ENCODE assay signal across 13 cellular contexts in the genomic region with DNA sequence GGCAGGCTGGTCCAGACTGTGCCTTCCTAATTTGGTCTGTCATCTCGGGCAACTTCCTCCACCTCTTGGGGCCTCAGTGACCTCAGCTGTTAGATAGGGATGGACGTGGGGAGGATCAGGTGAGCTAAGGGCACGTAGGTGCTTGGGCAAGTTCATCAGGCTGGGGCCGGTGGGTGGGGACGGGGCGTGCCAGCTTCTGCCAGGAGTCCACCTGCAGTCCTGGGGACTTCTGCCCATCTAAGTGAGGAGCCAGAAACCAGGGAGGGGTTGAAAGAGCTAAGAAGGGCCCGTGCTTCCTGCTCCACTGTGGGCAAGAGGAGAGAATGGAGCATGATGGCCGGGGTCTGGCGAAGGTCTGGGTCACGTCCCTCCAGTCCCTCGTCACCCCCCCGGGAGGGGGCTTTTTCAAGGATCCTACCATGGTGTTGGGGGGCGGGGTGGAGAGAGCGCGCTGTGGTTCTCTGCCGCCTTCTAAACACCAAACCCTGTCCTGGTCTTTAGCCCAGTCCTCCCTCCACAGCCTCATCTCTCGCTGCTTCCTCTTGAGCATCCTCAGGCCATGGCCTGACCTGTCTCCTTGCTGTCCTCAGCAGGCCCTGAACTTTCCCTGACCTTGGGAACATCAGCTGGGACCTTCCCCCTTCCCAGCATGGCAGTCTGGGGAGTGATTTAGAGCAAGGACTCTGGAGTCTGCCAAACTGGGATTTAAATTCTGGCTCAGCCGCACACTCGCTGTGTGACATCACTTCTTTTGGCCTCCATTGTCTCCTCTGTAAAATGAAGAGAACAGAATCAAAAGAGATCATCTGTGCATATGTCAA. TPM values are rescaled to one million over a fixed set of nuclear protein-coding genes. Genes with fewer than 3 reads are reported as not detected.
DNase-seq lines count a peak whose midpoint lies in the region; ATAC-seq, FAIRE-seq and TF ChIP-seq lines count a peak whose summit lies in the region.
"Had no signal": no experiment of that assay in that cellular context is flagged by ENCODE, and none has a peak within 500 bp of the region (broad histone marks: within the 10 kb centered on the region; RNA-seq: fewer than 3 reads in every experiment).

No MANE protein-coding gene starts in this region.

- H3K4me3 ChIP-seq in PC-9 (no peak overlapping the region), colonic mucosa (no peak overlapping the region), lung (no peak overlapping the region)

- POLR2A ChIA-PET in PC-9 (lab: Charles Lee; ENCODE audit: unreplicated experiment), result interaction anchor here (0.6 to 0.7 kb wide), 2 partner anchors 37 to 43 kb away, joined by 5 to 7 read pairs; no protein-coding TSS in a partner anchor

- CTCF ChIA-PET in PC-9 (lab: Charles Lee), result interaction anchor here (0.6 to 1.3 kb wide), 2 partner anchors 37 to 46 kb away, joined by 3 to 5 read pairs; no protein-coding TSS in a partner anchor

- WGBS in lung, 2 donors, result 76 to 86% methylated on average over 19 of the region's 19 CpGs

- no TSS peak for BruUV-seq in PC-9 (replicated peaks; lab: Mats Ljungman, UMichigan)

- no peaks in the 10 kb centered on the region for H3K9me2 ChIP-seq in PC-9 (ENCODE audit: insufficient read depth)

- ATAC-seq in lung (ENCODE audit: insufficient read depth, low FRiP score) (no peak), GM19397 (IDR thresholded peaks at IDR 0.05; ENCODE audit: unreplicated experiment) (no peak)
- ATAC-seq in stimulated activated naive CD8-positive, alpha-beta T cell treated with anti-CD3 and anti-CD28 coated beads, Interleukin-15, Interleukin-2, amounts not matched to agents 100 U/mL and 50 U/mL, for 24 hours, result peak; percentile 16

- intact Hi-C loops in PC-9 (cut with micrococcal nuclease; ENCODE audit: unreplicated experiment) (no loop called here), colonic mucosa (cut with DNase I) (no loop called here)

- H3K9ac ChIP-seq in colonic mucosa (ENCODE audit: low read depth in 2 of 2, low read length in 2 of 2), result no peak overlapping the region

- H3K27me3 ChIP-seq in PC-9 (ENCODE audit: insufficient read depth, low read depth) (no peaks in the 10 kb centered on the region), colonic mucosa (no peaks in the 10 kb centered on the region), lung (ENCODE audit: control insufficient read depth, insufficient read depth) (no peaks in the 10 kb centered on the region)
- H3K27me3 ChIP-seq: neutrophil had no signal

- H3K36me3 ChIP-seq in PC-9 (ENCODE audit: low read depth) (peaks cover 17% of the 10 kb centered on the region; the same call in 1 of the 2 replicates), colonic mucosa (no peaks in the 10 kb centered on the region), lung (ENCODE audit: control insufficient read depth in 2 of 2, insufficient read depth in 2 of 2, low read length in 2 of 2) (peaks cover 0 to 4% of the 10 kb centered on the region in 2 donors)

- H4K20me1 ChIP-seq in PC-9 (ENCODE audit: insufficient read depth), result no peaks in the 10 kb centered on the region

- H3K9me3 ChIP-seq in PC-9 (ENCODE audit: insufficient read depth, low read depth) (no peaks in the 10 kb centered on the region), colonic mucosa (no peaks in the 10 kb centered on the region), lung (ENCODE audit: control insufficient read depth in 2 of 2, insufficient read depth in 1 of 2, low read length in 1 of 2) (no peaks in the 10 kb centered on the region)
- H3K9me3 ChIP-seq: neutrophil had no signal

- TF ChIP-seq CTCF in PC-9 (conservative IDR thresholded peaks at IDR 0.05) (no peak), colonic mucosa (IDR thresholded peaks at IDR 0.05) (no peak), lung (IDR thresholded peaks at IDR 0.05; ENCODE audit: control extremely low read depth, extremely low read depth) (no peak)

- no peak for DNase-seq in PC-9
- no peak for DNase-seq in colonic mucosa
- DNase-seq in lung (ENCODE audit: low spot score), result no peak
- DNase-seq in stimulated activated naive CD8-positive, alpha-beta T cell treated with anti-CD3 and anti-CD28 coated beads, Interleukin-15, Interleukin-2, amounts not matched to agents 100 U/mL and 50 U/mL, for 24 hours, result no peak
- no peak for DNase-seq in mucosa of gallbladder (ENCODE audit: low spot score)
- no peak for DNase-seq in activated CD4-positive, CD25-positive, alpha-beta regulatory T cell treated with anti-CD3 and anti-CD28 coated beads, Interleukin-2, amount 50 U/mL, for 72 hours
- DNase-seq in GM19239 (ENCODE audit: insufficient read length, low spot score), result no peak
- DNase-seq: DMS79, NCI-H1105, NCI-H2227 treated with DMSO at 0.1 percent for 48 hours had no signal

- H3K4me2 ChIP-seq in PC-9, result peak overlapping the region; percentile 52

- peaks cover 61% of the 10 kb centered on the region for H3K4me1 ChIP-seq in PC-9 (replicated peaks; ENCODE audit: insufficient read depth)
- no peaks in the 10 kb centered on the region for H3K4me1 ChIP-seq in colonic mucosa
- H3K4me1 ChIP-seq in lung (ENCODE audit: control insufficient read depth in 2 of 2, insufficient read depth in 2 of 2, low read length in 2 of 2), result peaks cover 0 to 40% of the 10 kb centered on the region in 2 donors

- H3F3A ChIP-seq in PC-9 (ENCODE audit: insufficient read depth, low read depth), result peaks cover 57% of the 10 kb centered on the region

- H3K79me2 ChIP-seq in PC-9 (ENCODE audit: low read depth), result peaks cover 76% of the 10 kb centered on the region

- no peak overlapping the region for H2AFZ ChIP-seq in PC-9

- H3K27ac ChIP-seq in PC-9, result peak overlapping the region; percentile 87
- peak overlapping the region; percentile 17 for H3K27ac ChIP-seq in colonic mucosa
- H3K27ac ChIP-seq in lung (ENCODE audit: low read depth in 1 of 2, low read length in 1 of 2), result peak overlapping the region; percentile 71 to 93
- H3K27ac ChIP-seq: neutrophil had no signal

- FAIRE-seq in GM19239 (lab: Jason Lieb, UNC), result no peak
- FAIRE-seq: frontal cortex had no signal

RNA-seq across cellular contexts. Expression of gene SPNS2, which starts 21.6 kb away (rescaled TPM):
- total RNA-seq in PC-9 (2021), result 25.7 and 33.8 TPM in 2 replicates
- total RNA-seq in colonic mucosa, result 10 to 100 TPM; 13.7 to 17.4 TPM
- total RNA-seq in lung, result 10 to 100 TPM; 26.8 to 32.1 TPM
- 10 to 100 TPM; 53.0 to 60.1 TPM for polyA plus RNA-seq in lung
- 158 TPM for total RNA-seq in mucosa of gallbladder

RNA-seq across cellular contexts. Expression of gene MYBBP1A, which starts 34.9 kb away (rescaled TPM):
- 76.3 and 89.1 TPM in 2 replicates for total RNA-seq in PC-9 (2021)
- total RNA-seq in colonic mucosa, result 10 to 100 TPM; 21.4 to 58.7 TPM
- total RNA-seq in lung, result 10 to 100 TPM; 21.2 to 71.7 TPM
- 10 to 100 TPM; 34.2 to 34.7 TPM for polyA plus RNA-seq in lung
- total RNA-seq in mucosa of gallbladder, result 30.8 TPM

RNA-seq across cellular contexts. Expression of gene GGT6, which starts 40.1 kb away (rescaled TPM):
- total RNA-seq in PC-9 (2021) (3.7 and 7.5 TPM in 2 replicates), colonic mucosa (100 to 1,000 TPM; 158 to 163 TPM), lung (10 to 100 TPM in 1 of 2 donors, 1 to 10 TPM in 1; 8.8 to 12.3 TPM), mucosa of gallbladder (21.3 TPM)
- 1 to 10 TPM; 2.8 to 6.1 TPM for polyA plus RNA-seq in lung
- total RNA-seq: frontal cortex had no signal

Comparison
In these comparisons a context has a peak if more than half of its experiments do, and no peak if none do; other contexts are left out.
1. H3K27ac ChIP-seq: peak in every context shown above with its lines; median percentile 87 in PC-9; 82 in lung; 17 in colonic mucosa.